In the genomic region with DNA sequence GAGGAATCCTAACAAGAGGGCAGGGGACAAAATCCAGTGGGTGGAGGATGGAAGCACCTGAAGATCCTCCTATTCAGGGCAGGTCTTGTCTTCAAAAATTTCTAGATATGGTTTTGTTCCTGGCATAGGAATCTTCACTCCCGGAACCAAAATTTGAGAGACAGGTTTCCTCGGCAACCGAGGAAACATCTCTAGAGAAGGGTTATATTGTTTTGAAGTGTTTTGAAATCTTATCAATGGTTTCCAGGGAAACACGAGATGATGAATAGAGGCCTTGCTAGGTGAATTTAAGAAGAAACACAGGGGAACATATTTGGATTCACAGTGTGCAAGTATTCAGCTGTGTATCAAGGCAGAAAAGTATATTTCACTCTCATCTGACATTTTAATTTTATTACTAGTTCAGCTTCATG, we compare ENCODE assay signal across 19 cellular contexts.
DNase-seq lines count a peak whose midpoint lies in the region; ATAC-seq, FAIRE-seq and TF ChIP-seq lines count a peak whose summit lies in the region.
"Had no signal": no experiment of that assay in that cellular context is flagged by ENCODE, and none has a peak within 500 bp of the region (broad histone marks: within the 10 kb centered on the region; RNA-seq: fewer than 3 reads in every experiment).

No MANE protein-coding gene starts in this region.

- H3K27ac Mint-ChIP-seq in stimulated activated memory B cell treated with anti-CD40 and anti-IgM and Interleukin-4, amounts not matched to agents 10 μg/mL and 1 μg/mL and 100 μg/mL, for 72 hours: no peak overlapping the region

- H3K4me3 ChIP-seq in GM23248: no peak overlapping the region
- H3K4me3 ChIP-seq in fibroblast of the aortic adventitia (ENCODE audit: low read depth, low read length): no peak overlapping the region
- peak overlapping the region in 1 of 2 donors; percentile 0 for H3K4me3 ChIP-seq in neuronal stem cell (ENCODE audit: low read length in 2 of 2)
- H3K4me3 ChIP-seq: BLaER1, ovary had no signal

- no peak overlapping the region for H2BK12ac ChIP-seq in neuronal stem cell (ENCODE audit: low read length)

- no peak overlapping the region for H3K14ac ChIP-seq in neuronal stem cell (ENCODE audit: low read length)

- no peaks in the 10 kb centered on the region for H3K79me1 ChIP-seq in neuronal stem cell (ENCODE audit: low read depth, low read length)

- no peaks in the 10 kb centered on the region for H3F3A ChIP-seq in GM23248 (ENCODE audit: insufficient read depth)

- no peaks in the 10 kb centered on the region for H4K20me1 ChIP-seq in GM23248 (ENCODE audit: insufficient read depth)
- H4K20me1 ChIP-seq: BLaER1 had no signal

- H3K4me2 ChIP-seq in GM23248 (ENCODE audit: unreplicated experiment) (no peak overlapping the region), neuronal stem cell (ENCODE audit: insufficient read depth, low read length, poor library complexity, severe bottlenecking) (no peak overlapping the region)
- H3K4me2 ChIP-seq: BLaER1 had no signal

- H3K9me3 ChIP-seq in GM23248 (ENCODE audit: low read depth) (no peaks in the 10 kb centered on the region), neuronal stem cell (replicated peaks in 1 of 2; ENCODE audit: control insufficient read depth in 2 of 2, insufficient read depth in 1 of 2, low read depth in 1 of 2, low read length in 2 of 2) (peaks cover 0 to 7% of the 10 kb centered on the region in 2 donors)
- H3K9me3 ChIP-seq: ovary had no signal

- no peak overlapping the region for H3K4me3 Mint-ChIP-seq in stimulated activated memory B cell treated with anti-CD40 and anti-IgM and Interleukin-4, amounts not matched to agents 10 μg/mL and 1 μg/mL and 100 μg/mL, for 72 hours
- H3K4me3 Mint-ChIP-seq: stimulated activated naive CD8-positive, alpha-beta T cell treated with anti-CD3 and anti-CD28 coated beads, Interleukin-15, amount 100 ng/mL, for 72 hours had no signal

- TF ChIP-seq CTCF in fibroblast of the aortic adventitia (IDR thresholded peaks at IDR 0.05; ENCODE audit: insufficient read depth, low read length): no peak

- no peaks in the 10 kb centered on the region for H3K27me3 ChIP-seq in GM23248 (replicated peaks; ENCODE audit: insufficient read depth)
- H3K27me3 ChIP-seq in neuronal stem cell (ENCODE audit: control insufficient read depth in 3 of 3, insufficient read depth in 3 of 3, low read depth in 1 of 3, low read length in 3 of 3): no peaks in the 10 kb centered on the region
- H3K27me3 ChIP-seq: BLaER1, ovary had no signal

- no peak overlapping the region for H2BK15ac ChIP-seq in neuronal stem cell (ENCODE audit: low read length)

- no peak for FAIRE-seq in GM12891 (lab: Jason Lieb, UNC)
- FAIRE-seq: H54 had no signal

- H3K4me1 ChIP-seq in GM23248 (ENCODE audit: insufficient read depth) (peaks cover 4% of the 10 kb centered on the region; the same call in 1 of the 2 replicates), neuronal stem cell (ENCODE audit: control insufficient read depth in 2 of 2, insufficient read depth in 1 of 2, low read depth in 1 of 2, low read length in 2 of 2) (peaks cover 22 to 29% of the 10 kb centered on the region in 2 donors)
- H3K4me1 ChIP-seq: BLaER1 had no signal

- no peak overlapping the region for H3K27ac ChIP-seq in GM23248
- peak overlapping the region; percentile 42 for H3K27ac ChIP-seq in neuronal stem cell (replicated peaks; ENCODE audit: low read length)
- H3K27ac ChIP-seq: BLaER1, dorsolateral prefrontal cortex, ovary had no signal

- no peak overlapping the region for H2BK5ac ChIP-seq in neuronal stem cell (ENCODE audit: low read length)

- no peak overlapping the region for H2AK5ac ChIP-seq in neuronal stem cell (ENCODE audit: low read depth, low read length)

- H3K9ac ChIP-seq in GM23248 (no peak overlapping the region), neuronal stem cell (ENCODE audit: low read depth, low read length, poor library complexity) (no peak overlapping the region)
- H3K9ac ChIP-seq: BLaER1 had no signal

- in situ Hi-C loops in GM23248 (cut with MboI): no loop called here

- no peaks in the 10 kb centered on the region for H3K36me3 Mint-ChIP-seq in stimulated activated memory B cell treated with anti-CD40 and anti-IgM and Interleukin-4, amounts not matched to agents 10 μg/mL and 1 μg/mL and 100 μg/mL, for 72 hours

- H3K79me2 ChIP-seq in GM23248 (ENCODE audit: insufficient read depth): no peaks in the 10 kb centered on the region

- peaks cover 7% of the 10 kb centered on the region for H3K4me1 Mint-ChIP-seq in stimulated activated memory B cell treated with anti-CD40 and anti-IgM and Interleukin-4, amounts not matched to agents 10 μg/mL and 1 μg/mL and 100 μg/mL, for 72 hours
- H3K4me1 Mint-ChIP-seq: stimulated activated naive CD8-positive, alpha-beta T cell treated with anti-CD3 and anti-CD28 coated beads, Interleukin-15, amount 100 ng/mL, for 72 hours had no signal

- WGBS in GM23248 (ENCODE audit: low coverage in 1 of 2, low lambda C conversion rate in 2 of 2, missing lambda C conversion rate in 2 of 2), 2 experiments: 75 to 82% methylated on average over 4 of the region's 4 CpGs
- no CpG with 5 or more reads among the region's 4 CpGs for WGBS in neuronal stem cell (ENCODE audit: extremely low coverage in 2 of 2, insufficient read length in 2 of 2, insufficient replicate concordance in 1 of 2), 2 donors

- no peak overlapping the region for H2BK120ac ChIP-seq in neuronal stem cell (ENCODE audit: low read depth, low read length)

- no peak overlapping the region for H4K91ac ChIP-seq in neuronal stem cell (ENCODE audit: low read depth, low read length, poor library complexity)

- no peak overlapping the region for H3K4ac ChIP-seq in neuronal stem cell (ENCODE audit: low read length)

- peaks cover 57% of the 10 kb centered on the region for H3K27me3 Mint-ChIP-seq in stimulated activated memory B cell treated with anti-CD40 and anti-IgM and Interleukin-4, amounts not matched to agents 10 μg/mL and 1 μg/mL and 100 μg/mL, for 72 hours

- H3K36me3 ChIP-seq in GM23248 (ENCODE audit: low read depth) (no peaks in the 10 kb centered on the region), neuronal stem cell (replicated peaks in 1 of 2; ENCODE audit: control insufficient read depth in 2 of 2, insufficient read depth in 2 of 2, low read length in 2 of 2) (no peaks in the 10 kb centered on the region)
- H3K36me3 ChIP-seq: BLaER1, ovary had no signal

- peak; percentile 12 for DNase-seq in GM23248
- peak; percentile 51 for DNase-seq in NCI-H226
- peak; percentile 66 for DNase-seq in fibroblast of the aortic adventitia (ENCODE audit: low read depth)
- peak; percentile 29 for DNase-seq in neuronal stem cell (ENCODE audit: low spot score)
- no peak for DNase-seq in GM12891 (ENCODE audit: insufficient read length, low spot score)
- DNase-seq in activated CD4-positive, alpha-beta T cell treated with anti-CD3 and anti-CD28 coated beads, Interleukin-2, amount 50 U/mL, for 48 hours: no peak
- DNase-seq: activated gamma-delta T cell; DND-41; dorsolateral prefrontal cortex; MV-4-11; NCI-H446 treated with DMSO at 0.1 percent for 48 hours; ovary; PC-3; stimulated activated CD4-positive, alpha-beta T cell treated with anti-CD3 and anti-CD28 coated beads, Interleukin-12 subunit alpha, Interleukin-12 subunit beta, amount 100 ng/mL, for 4 hours; stimulated activated naive CD8-positive, alpha-beta T cell treated with anti-CD3 and anti-CD28 coated beads, Interleukin-15, amount 100 ng/mL, for 72 hours; SW 1271 had no signal

- H3K9me3 Mint-ChIP-seq in stimulated activated memory B cell treated with anti-CD40 and anti-IgM and Interleukin-4, amounts not matched to agents 10 μg/mL and 1 μg/mL and 100 μg/mL, for 72 hours: peaks cover 6% of the 10 kb centered on the region

- TF ChIP-seq POLR2A in GM12891 (IDR thresholded peaks at IDR 0.05; ENCODE audit: low read depth, low read length): no peak

- no peak for ATAC-seq in stimulated activated memory B cell treated with anti-CD40 and anti-IgM and Interleukin-4, amounts not matched to agents 10 μg/mL and 1 μg/mL and 100 μg/mL, for 72 hours
- ATAC-seq: PC-3; stimulated activated naive CD8-positive, alpha-beta T cell treated with anti-CD3 and anti-CD28 coated beads, Interleukin-15, amount 100 ng/mL, for 72 hours had no signal

- H4K8ac ChIP-seq in neuronal stem cell (ENCODE audit: low read depth, low read length): no peak overlapping the region

- peak overlapping the region; percentile 24 for H3K18ac ChIP-seq in neuronal stem cell (ENCODE audit: low read length)

- H3K23ac ChIP-seq in neuronal stem cell (ENCODE audit: low read depth, low read length, poor library complexity): no peak overlapping the region

- H2AFZ ChIP-seq in GM23248 (no peak overlapping the region), neuronal stem cell (ENCODE audit: low read length) (peak overlapping the region; percentile 75)

- H3K9me2 ChIP-seq in GM23248 (ENCODE audit: insufficient read depth): no peaks in the 10 kb centered on the region

TF ChIP-seq in GM12891, 5 proteins besides CTCF, POLR2A, EP300 and RAD21:
- TF ChIP-seq POU2F2 (IDR thresholded peaks at IDR 0.05; ENCODE audit: low read depth, low read length): no peak
- TF ChIP-seq POLR2AphosphoS5 (IDR thresholded peaks at IDR 0.05; ENCODE audit: low read depth, low read length): no peak
- no peak for TF ChIP-seq SPI1 (IDR thresholded peaks at IDR 0.05; ENCODE audit: low read depth, low read length)
- TF ChIP-seq TAF1 (IDR thresholded peaks at IDR 0.05; ENCODE audit: low read depth, low read length): no peak
- TF ChIP-seq PAX5 (IDR thresholded peaks at IDR 0.05; ENCODE audit: insufficient read depth, low read length, severe bottlenecking): no peak

Comparison
In these comparisons a context has a peak if more than half of its experiments do, and no peak if none do; other contexts are left out.
1. DNase-seq: peak in GM23248 (single experiment), NCI-H226 (single experiment), fibroblast of the aortic adventitia (single experiment) and neuronal stem cell (single experiment); none in GM12891 (single experiment) and activated CD4-positive, alpha-beta T cell treated with anti-CD3 and anti-CD28 coated beads, Interleukin-2, amount 50 U/mL, for 48 hours (0 of 2).